Comparison of ENCODE assay signal across 2 cellular contexts in genomic region chr19:4134351-4134750, GRCh38.
TF ChIP-seq lines count a peak whose summit lies in the region.

No MANE protein-coding gene starts in this region.

TF ChIP-seq in A549, 52 proteins besides CTCF, POLR2A, EP300 and RAD21:
- TF ChIP-seq MAX (IDR thresholded peaks at IDR 0.05), result no peak
- no peak for TF ChIP-seq RCOR1 (IDR thresholded peaks at IDR 0.05; ENCODE audit: low read depth, low read length)
- no peak for TF ChIP-seq BCL3 (IDR thresholded peaks at IDR 0.05)
- no peak for TF ChIP-seq CBX2 (IDR thresholded peaks at IDR 0.05; ENCODE audit: borderline replicate concordance, low read depth)
- no peak for TF ChIP-seq MAZ (IDR thresholded peaks at IDR 0.05; ENCODE audit: borderline replicate concordance, low read depth, low read length)
- no peak for TF ChIP-seq ZNF302 (CRISPR knock-in tag; IDR thresholded peaks at IDR 0.05)
- no peak for TF ChIP-seq PHF8 (IDR thresholded peaks at IDR 0.05; ENCODE audit: borderline replicate concordance, low read depth)
- TF ChIP-seq EHMT2 (IDR thresholded peaks at IDR 0.05; ENCODE audit: low read depth), result no peak
- no peak for TF ChIP-seq GATA3 (IDR thresholded peaks at IDR 0.05; ENCODE audit: borderline replicate concordance)
- no peak for TF ChIP-seq ESRRA (IDR thresholded peaks at IDR 0.05; ENCODE audit: borderline replicate concordance, low read length)
- TF ChIP-seq KDM1A (IDR thresholded peaks at IDR 0.05; ENCODE audit: low read depth), result no peak
- TF ChIP-seq PBX3 (IDR thresholded peaks at IDR 0.05), result no peak

TF ChIP-seq in IMR-90, 13 proteins besides CTCF, POLR2A, EP300 and RAD21:
- TF ChIP-seq SMC3 (IDR thresholded peaks at IDR 0.05; ENCODE audit: low read depth, low read length) (no peak), RFX5 (IDR thresholded peaks at IDR 0.05; ENCODE audit: low read depth, low read length) (no peak), BHLHE40 (IDR thresholded peaks at IDR 0.05; ENCODE audit: low read depth, low read length) (no peak), NFE2L2 (IDR thresholded peaks at IDR 0.05; ENCODE audit: low read depth, low read length) (no peak), MAZ (IDR thresholded peaks at IDR 0.05; ENCODE audit: borderline replicate concordance, low read depth, low read length) (no peak), CEBPB (IDR thresholded peaks at IDR 0.05; ENCODE audit: low read depth, low read length) (no peak), MAFK (IDR thresholded peaks at IDR 0.05; ENCODE audit: low read depth, low read length) (no peak), CHD1 (IDR thresholded peaks at IDR 0.05; ENCODE audit: low read depth, low read length) (no peak), USF2 (IDR thresholded peaks at IDR 0.05; ENCODE audit: low read depth, low read length) (no peak), MXI1 (IDR thresholded peaks at IDR 0.05; ENCODE audit: borderline replicate concordance, low read depth, low read length) (no peak), RCOR1 (IDR thresholded peaks at IDR 0.05; ENCODE audit: insufficient replicate concordance, low read length) (no peak), ELK1 (IDR thresholded peaks at IDR 0.05; ENCODE audit: borderline replicate concordance, low read depth, low read length) (no peak)
